In genomic region chr9:34522091-34522887, GRCh38 we compare ENCODE assay signal across 8 cellular contexts. TPM values are rescaled to one million over a fixed set of nuclear protein-coding genes. Genes with fewer than 3 reads are reported as not detected.
A peak's percentile ranks its signal among the peaks of the same experiment; 100 is the strongest.
DNase-seq lines count a peak whose midpoint lies in the region; ATAC-seq and TF ChIP-seq lines count a peak whose summit lies in the region.

No MANE protein-coding gene starts in this region.

- H4K20me1 ChIP-seq in BLaER1 treated with 17β-estradiol and CSF1 and Interleukin-3, amounts not matched to agents 10 nM and 100 nM: peaks cover 0 to 15% (median 0%) of the 10 kb centered on the region in 11 experiments; a peak in 6 of 22 replicates

- peaks cover 5 to 23% (median 12%) of the 10 kb centered on the region in 11 experiments; a peak in 15 of 22 replicates for H3K27me3 ChIP-seq in BLaER1 treated with 17β-estradiol and CSF1 and Interleukin-3, amounts not matched to agents 10 nM and 100 nM
- peaks cover 31% of the 10 kb centered on the region for H3K27me3 ChIP-seq in HUES48 (ENCODE audit: control insufficient read depth, insufficient read depth, low read length)
- H3K27me3 ChIP-seq in mucosa of rectum (ENCODE audit: control insufficient read depth in 2 of 2, insufficient read depth in 2 of 2, low read length in 2 of 2): peaks cover 0 to 6% of the 10 kb centered on the region in 2 donors

- DNase-seq in cardiac fibroblast (ENCODE audit: low read depth in 2 of 2) (no peak), KG1 (lab: John Stamatoyannopoulos, UW) (no peak), SW 1271 (lab: John Stamatoyannopoulos, UW) (no peak), H4 (ENCODE audit: low spot score) (no peak)

- no peak for TF ChIP-seq CTCF in cardiac fibroblast (IDR thresholded peaks at IDR 0.05; ENCODE audit: low read depth, low read length)

- peak overlapping the region; percentile 44 to 73 (median 64); a peak in 20 of 22 replicates for H3K9ac ChIP-seq in BLaER1 treated with 17β-estradiol and CSF1 and Interleukin-3, amounts not matched to agents 10 nM and 100 nM
- H3K9ac ChIP-seq in HUES48 (ENCODE audit: low read depth, low read length) (no peak overlapping the region), mucosa of rectum (ENCODE audit: low read depth in 1 of 2, low read length in 2 of 2) (peak overlapping the region in 1 of 2 donors; percentile 59)

- no peak for ATAC-seq in HG02571 (IDR thresholded peaks at IDR 0.05; ENCODE audit: unreplicated experiment)

- peaks cover 46 to 62% (median 58%) of the 10 kb centered on the region in 10 experiments for H3K4me1 ChIP-seq in BLaER1 treated with 17β-estradiol and CSF1 and Interleukin-3, amounts not matched to agents 10 nM and 100 nM
- H3K4me1 ChIP-seq in HUES48 (ENCODE audit: control insufficient read depth, insufficient read depth, low read length) (peaks cover 6% of the 10 kb centered on the region), mucosa of rectum (ENCODE audit: control insufficient read depth in 2 of 2, insufficient read depth in 2 of 2, low read length in 2 of 2) (peaks cover 0 to 9% of the 10 kb centered on the region in 2 donors)

- H3K4me3 ChIP-seq in BLaER1 treated with 17β-estradiol and CSF1 and Interleukin-3, amounts not matched to agents 10 nM and 100 nM: peak overlapping the region; percentile 49 to 71 (median 56); a peak in 19 of 20 replicates
- peak overlapping the region; percentile 70 for H3K4me3 ChIP-seq in HUES48 (ENCODE audit: low read depth, low read length)
- peak overlapping the region; percentile 34 to 43 for H3K4me3 ChIP-seq in cardiac fibroblast (replicated peaks in 1 of 2; ENCODE audit: low read depth in 2 of 2, low read length in 2 of 2)
- peak overlapping the region; percentile 57 to 62 for H3K4me3 ChIP-seq in mucosa of rectum (ENCODE audit: low read length in 2 of 2)

- no peaks in the 10 kb centered on the region for H3K9me3 ChIP-seq in BLaER1 treated with 17β-estradiol and CSF1 and Interleukin-3, amounts not matched to agents 10 nM and 100 nM (replicated peaks in 1 of 11)
- no peaks in the 10 kb centered on the region for H3K9me3 ChIP-seq in HUES48 (ENCODE audit: control insufficient read depth, insufficient read depth, low read length)
- H3K9me3 ChIP-seq in mucosa of rectum (ENCODE audit: control insufficient read depth in 2 of 2, low read length in 2 of 2): no peaks in the 10 kb centered on the region

- H3K4me2 ChIP-seq in BLaER1 treated with 17β-estradiol and CSF1 and Interleukin-3, amounts not matched to agents 10 nM and 100 nM: peak overlapping the region; percentile 78 to 93 (median 86)

- no peaks in the 10 kb centered on the region for H3K36me3 ChIP-seq in BLaER1 treated with 17β-estradiol and CSF1 and Interleukin-3, amounts not matched to agents 10 nM and 100 nM
- H3K36me3 ChIP-seq in HUES48 (ENCODE audit: control insufficient read depth, insufficient read depth, low read length) (no peaks in the 10 kb centered on the region), mucosa of rectum (ENCODE audit: control insufficient read depth in 2 of 2, insufficient read depth in 2 of 2, low read length in 2 of 2) (no peaks in the 10 kb centered on the region)

- H3K27ac ChIP-seq in BLaER1 treated with 17β-estradiol and CSF1 and Interleukin-3, amounts not matched to agents 10 nM and 100 nM: peak overlapping the region in 1 of 11 experiments; percentile 29; a peak in 1 of 22 replicates
- H3K27ac ChIP-seq in HUES48 (ENCODE audit: low read depth, low read length) (no peak overlapping the region), mucosa of rectum (ENCODE audit: low read depth in 2 of 2, low read length in 2 of 2) (peak overlapping the region in 1 of 2 donors; percentile 48)

RNA-seq across cellular contexts. Expression of gene ENHO, which starts 0.5 kb away (rescaled TPM):
- 1.9 and 2.3 TPM in 2 replicates for total RNA-seq in H4 (2014; rRNA removed; shearing (Covaris generic))
